In genomic region chr16:1668612-1669319, GRCh38 we compare ENCODE assay signal across 27 cellular contexts. TPM values are rescaled to one million over a fixed set of nuclear protein-coding genes. Genes with fewer than 3 reads are reported as not detected.
DNase-seq lines count a peak whose midpoint lies in the region; ATAC-seq, FAIRE-seq and TF ChIP-seq lines count a peak whose summit lies in the region.
"Had no signal": no experiment of that assay in that cellular context is flagged by ENCODE, and none has a peak within 500 bp of the region (broad histone marks: within the 10 kb centered on the region; RNA-seq: fewer than 3 reads in every experiment).

No MANE protein-coding gene starts in this region.

- H3K27me3 ChIP-seq in vagina = no peaks in the 10 kb centered on the region
- no peaks in the 10 kb centered on the region for H3K27me3 ChIP-seq in CD8-positive, alpha-beta T cell (ENCODE audit: insufficient read depth, low read length)
- H3K27me3 ChIP-seq: BLaER1 treated with 17β-estradiol and CSF1 and Interleukin-3, amounts not matched to agents 10 nM and 100 nM had no signal

- CTCF ChIA-PET in HEK293 (lab: Yijun Ruan, JAX) = interaction anchor here (1.0 kb wide), 1 partner anchor 9 kb away, joined by 3 read pairs; the partner anchor contains the start of gene JPT2
- CTCF ChIA-PET in CD8-positive, alpha-beta T cell (lab: Charles Lee) = no interaction called here

- no peaks in the 10 kb centered on the region for H3K9me3 Mint-ChIP-seq in endothelial cell (ENCODE audit: unreplicated experiment)
- no peaks in the 10 kb centered on the region for H3K9me3 Mint-ChIP-seq in CD8-positive, alpha-beta T cell
- H3K9me3 Mint-ChIP-seq: CD4-positive, alpha-beta T cell; CD8-positive, alpha-beta memory T cell had no signal

- peak overlapping the region; percentile 31 for H3K4me3 Mint-ChIP-seq in endothelial cell (ENCODE audit: unreplicated experiment)
- no peak overlapping the region for H3K4me3 Mint-ChIP-seq in CD8-positive, alpha-beta T cell
- H3K4me3 Mint-ChIP-seq: B cell; CD4-positive, alpha-beta T cell; CD8-positive, alpha-beta memory T cell had no signal

- no peaks in the 10 kb centered on the region for H3K4me1 ChIP-seq in HEK293 (ENCODE audit: control insufficient read depth, insufficient read depth, low read length)
- no peaks in the 10 kb centered on the region for H3K4me1 ChIP-seq in kidney (ENCODE audit: control insufficient read depth in 1 of 2, insufficient read depth in 1 of 2, low read depth in 1 of 2, low read length in 2 of 2)
- no peaks in the 10 kb centered on the region for H3K4me1 ChIP-seq in vagina
- H3K4me1 ChIP-seq in CD8-positive, alpha-beta T cell (ENCODE audit: insufficient read depth, low read length) = no peaks in the 10 kb centered on the region
- H3K4me1 ChIP-seq: A549; BLaER1 treated with 17β-estradiol and CSF1 and Interleukin-3, amounts not matched to agents 10 nM and 100 nM had no signal

- H3K9me3 ChIP-seq in HEK293 (ENCODE audit: control insufficient read depth, insufficient read depth, low read depth, low read length) (no peaks in the 10 kb centered on the region), kidney (ENCODE audit: control insufficient read depth in 1 of 2, low read length in 2 of 2) (no peaks in the 10 kb centered on the region), vagina (no peaks in the 10 kb centered on the region)
- H3K9me3 ChIP-seq in CD8-positive, alpha-beta T cell (ENCODE audit: low read length) = no peaks in the 10 kb centered on the region
- H3K9me3 ChIP-seq: A549; BLaER1 treated with 17β-estradiol and CSF1 and Interleukin-3, amounts not matched to agents 10 nM and 100 nM had no signal

- intact Hi-C loops in Right ventricle myocardium inferior (cut with DNase I) (no loop called here), left ventricle myocardium superior (cut with micrococcal nuclease) (no loop called here), kidney (cut with DNase I) (no loop called here), vagina (cut with DNase I) (no loop called here)
- intact Hi-C loops in CD8-positive, alpha-beta T cell (cut with DNase I, micrococcal nuclease) = no loop called here

- H3K27me3 Mint-ChIP-seq in endothelial cell (ENCODE audit: unreplicated experiment) = peaks cover 8% of the 10 kb centered on the region
- H3K27me3 Mint-ChIP-seq in CD8-positive, alpha-beta T cell (ENCODE audit: low read depth) = no peaks in the 10 kb centered on the region
- H3K27me3 Mint-ChIP-seq: B cell; CD4-positive, alpha-beta T cell; CD8-positive, alpha-beta memory T cell had no signal

- TF ChIP-seq POLR2A in vagina (IDR thresholded peaks at IDR 0.05) = no peak

- DNase-seq in Right ventricle myocardium inferior (ENCODE audit: missing footprints) (peak; percentile 45), left ventricle myocardium superior (no peak), endothelial cell (ENCODE audit: low spot score) (no peak), kidney (peak; percentile 65), vagina (ENCODE audit: extremely low spot score in 2 of 2) (no peak), NCI-H774 (lab: John Stamatoyannopoulos, UW) (no peak)
- DNase-seq in CD8-positive, alpha-beta T cell = no peak
- DNase-seq: AML-193; CD4-positive, alpha-beta T cell; CD8-positive, alpha-beta memory T cell; COR-L47; DMS 273 treated with DMSO at 0.1 percent for 48 hours; DMS153; DMS53; DMS79; DND-41; EL; GDM1 had no signal

- H3K4me3 ChIP-seq in HEK293 (ENCODE audit: low read depth, low read length) = no peak overlapping the region
- H3K4me3 ChIP-seq in kidney (ENCODE audit: low read length in 2 of 2) = no peak overlapping the region
- H3K4me3 ChIP-seq in vagina = no peak overlapping the region
- H3K4me3 ChIP-seq in CD8-positive, alpha-beta T cell (ENCODE audit: low read depth, low read length) = no peak overlapping the region
- H3K4me3 ChIP-seq: A549; BLaER1 treated with 17β-estradiol and CSF1 and Interleukin-3, amounts not matched to agents 10 nM and 100 nM; GM12878 had no signal

- POLR2A ChIA-PET in HEK293 (lab: Yijun Ruan, JAX) = no interaction called here
- POLR2A ChIA-PET in CD8-positive, alpha-beta T cell (lab: Charles Lee) = interaction anchor here (1.4 kb wide), 1 partner anchor 37 kb away, joined by 3 read pairs; no protein-coding TSS in a partner anchor

- peaks cover 19% of the 10 kb centered on the region for H3K4me1 Mint-ChIP-seq in endothelial cell (ENCODE audit: unreplicated experiment)
- no peaks in the 10 kb centered on the region for H3K4me1 Mint-ChIP-seq in CD8-positive, alpha-beta T cell (ENCODE audit: low read depth)
- H3K4me1 Mint-ChIP-seq: B cell; CD8-positive, alpha-beta memory T cell had no signal

- ATAC-seq in Right ventricle myocardium inferior (no peak), left ventricle myocardium superior (no peak)
- ATAC-seq in CD8-positive, alpha-beta T cell = no peak
- ATAC-seq: A549, GM12878 had no signal

- H3K36me3 ChIP-seq in HEK293 (ENCODE audit: control insufficient read depth in 2 of 2, insufficient read depth in 1 of 2, low read length in 2 of 2) (peaks cover 3 to 98% of the 10 kb centered on the region in 2 experiments; a peak in 2 of 3 replicates), kidney (ENCODE audit: control insufficient read depth in 1 of 2, insufficient read depth in 2 of 2, low read length in 2 of 2) (peaks cover 61 to 73% of the 10 kb centered on the region in 2 donors), vagina (peaks cover 0 to 90% of the 10 kb centered on the region in 2 donors)
- peaks cover 60% of the 10 kb centered on the region for H3K36me3 ChIP-seq in CD8-positive, alpha-beta T cell (ENCODE audit: insufficient read depth, low read length)

- TF ChIP-seq CTCF in HEK293 (tag by site-specific recombination; IDR thresholded peaks at IDR 0.05) (no peak), endothelial cell (IDR thresholded peaks at IDR 0.05; ENCODE audit: unreplicated experiment) (no peak), kidney (IDR thresholded peaks at IDR 0.05; ENCODE audit: borderline replicate concordance, extremely low read depth, insufficient read depth) (no peak), vagina (IDR thresholded peaks at IDR 0.05) (no peak)
- no peak for TF ChIP-seq CTCF in CD8-positive, alpha-beta T cell (IDR thresholded peaks at IDR 0.05)

- H3K36me3 Mint-ChIP-seq in endothelial cell (ENCODE audit: low read depth, unreplicated experiment) = peaks cover 56% of the 10 kb centered on the region
- peaks cover 97% of the 10 kb centered on the region for H3K36me3 Mint-ChIP-seq in CD8-positive, alpha-beta T cell

- no peak overlapping the region for H3K9ac ChIP-seq in kidney (ENCODE audit: low read length in 2 of 2)
- H3K9ac ChIP-seq: BLaER1 treated with 17β-estradiol and CSF1 and Interleukin-3, amounts not matched to agents 10 nM and 100 nM had no signal

- no peak overlapping the region for H3K27ac Mint-ChIP-seq in endothelial cell (ENCODE audit: unreplicated experiment)
- no peak overlapping the region for H3K27ac Mint-ChIP-seq in CD8-positive, alpha-beta T cell
- H3K27ac Mint-ChIP-seq: B cell; CD4-positive, alpha-beta T cell; CD8-positive, alpha-beta memory T cell had no signal

- H3K27ac ChIP-seq in HEK293 (ENCODE audit: extremely low read depth, low read depth, low read length) (no peak overlapping the region), kidney (ENCODE audit: low read depth in 2 of 2, low read length in 2 of 2) (no peak overlapping the region), vagina (no peak overlapping the region)
- H3K27ac ChIP-seq in CD8-positive, alpha-beta T cell (ENCODE audit: low read depth, low read length) = no peak overlapping the region
- H3K27ac ChIP-seq: 22Rv1; A549; BLaER1 treated with 17β-estradiol and CSF1 and Interleukin-3, amounts not matched to agents 10 nM and 100 nM; C4-2B had no signal

- FAIRE-seq in kidney (lab: Jason Lieb, UNC) = no peak
- FAIRE-seq: A549, GM12878, GM12892, GM18507 had no signal

TF ChIP-seq in HEK293, 187 proteins besides CTCF, POLR2A, EP300 and RAD21:
- TF ChIP-seq ZIC2 (tag by site-specific recombination; IDR thresholded peaks at IDR 0.05) (0 out of 2 replicates have a peak, but pooled peaks have one; percentile 12), ZBTB48 (tag by site-specific recombination; IDR thresholded peaks at IDR 0.05) (no peak), ZNF433 (tag by site-specific recombination; IDR thresholded peaks at IDR 0.05; ENCODE audit: low read depth) (no peak)

RNA-seq across cellular contexts. Expression of gene JPT2, which starts 9.3 kb away (rescaled TPM):
- total RNA-seq in Right ventricle myocardium inferior (41.5 TPM), left ventricle myocardium superior (41.6 TPM), endothelial cell (ENCODE audit: unreplicated experiment) (180 TPM), kidney (89.3 TPM), vagina (19.9 TPM)
- polyA plus RNA-seq in kidney (ENCODE audit: insufficient read depth, low read depth, low replicate concordance) = 32.8 TPM
- total RNA-seq in CD8-positive, alpha-beta T cell = 1 to 10 TPM; 1.4 to 2.8 TPM

RNA-seq across cellular contexts. Expression of gene MAPK8IP3, which starts 37.2 kb away (rescaled TPM):
- 66.4 TPM for total RNA-seq in Right ventricle myocardium inferior
- total RNA-seq in left ventricle myocardium superior = 80.3 TPM
- total RNA-seq in endothelial cell (ENCODE audit: unreplicated experiment) = 147 TPM
- total RNA-seq in kidney = 67.7 TPM
- 10.6 TPM for polyA plus RNA-seq in kidney (ENCODE audit: insufficient read depth, low read depth, low replicate concordance)
- total RNA-seq in vagina = 44.9 TPM
- total RNA-seq in CD8-positive, alpha-beta T cell = 100 to 1,000 TPM; 381 to 419 TPM

RNA-seq across cellular contexts. Expression of gene CRAMP1, which starts 56.6 kb away (rescaled TPM):
- total RNA-seq in Right ventricle myocardium inferior (9.8 TPM), left ventricle myocardium superior (11.3 TPM), endothelial cell (ENCODE audit: unreplicated experiment) (46.8 TPM), kidney (20.0 TPM), vagina (13.8 TPM)
- polyA plus RNA-seq in kidney (ENCODE audit: insufficient read depth, low read depth, low replicate concordance) = 2.9 TPM
- total RNA-seq in CD8-positive, alpha-beta T cell = 10 to 100 TPM; 13.7 to 15.4 TPM

RNA-seq across cellular contexts. Expression of gene IFT140, which starts 56.9 kb away (rescaled TPM):
- 7.2 TPM for total RNA-seq in Right ventricle myocardium inferior
- 7.5 TPM for total RNA-seq in left ventricle myocardium superior
- total RNA-seq in endothelial cell (ENCODE audit: unreplicated experiment) = 39.9 TPM
- total RNA-seq in kidney = 38.0 TPM
- polyA plus RNA-seq in kidney (ENCODE audit: insufficient read depth, low read depth, low replicate concordance) = 13.5 TPM
- 29.2 TPM for total RNA-seq in vagina
- total RNA-seq in CD8-positive, alpha-beta T cell = 1 to 10 TPM; 5.6 to 7.5 TPM

Comparison
In these comparisons a context has a peak if more than half of its experiments do, and no peak if none do; other contexts are left out.
1. DNase-seq: peak in Right ventricle myocardium inferior (single experiment) and kidney (single experiment); none in left ventricle myocardium superior (single experiment), endothelial cell (single experiment), vagina (0 of 2), CD8-positive, alpha-beta T cell (0 of 7) and NCI-H774 (single experiment).